1 cellular context compared by ENCODE assay signal in the genomic region with DNA sequence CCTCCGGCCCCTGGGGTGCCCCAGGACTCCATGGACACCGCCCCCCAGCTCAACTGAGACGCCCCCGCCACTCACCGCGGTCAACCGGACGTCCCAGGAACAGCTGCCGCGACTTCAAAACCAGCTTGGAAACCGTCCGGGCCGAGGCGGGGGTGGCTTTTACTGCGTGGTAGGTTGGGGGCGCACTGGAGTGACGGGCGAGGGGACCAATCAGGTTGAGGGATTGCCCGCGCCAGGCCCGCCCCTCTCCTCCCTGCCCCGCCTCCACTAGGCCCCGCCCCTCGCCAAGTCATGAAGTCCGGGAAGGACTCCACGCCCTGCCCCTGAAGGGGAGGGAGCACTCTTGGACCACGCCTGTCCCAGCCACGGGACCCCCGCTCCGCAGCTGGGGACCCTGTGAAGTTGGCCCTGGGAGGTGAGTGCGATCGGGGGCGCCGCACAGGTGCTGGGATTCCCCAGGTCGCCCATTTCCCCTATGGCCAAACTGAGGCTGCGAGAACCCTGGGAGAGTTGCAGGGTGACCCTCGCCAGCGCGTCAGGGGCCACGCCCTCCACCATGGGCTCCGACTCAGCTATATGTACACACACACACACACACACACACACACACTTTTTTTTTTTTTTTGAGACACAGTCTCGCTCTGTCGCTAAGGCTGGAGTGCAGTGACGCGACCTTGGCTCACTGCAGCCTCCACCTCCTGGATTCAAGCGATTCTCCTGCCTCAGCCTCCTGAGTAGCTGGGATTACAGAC.
TF ChIP-seq lines count a peak whose summit lies in the region.

A gene with protein sequence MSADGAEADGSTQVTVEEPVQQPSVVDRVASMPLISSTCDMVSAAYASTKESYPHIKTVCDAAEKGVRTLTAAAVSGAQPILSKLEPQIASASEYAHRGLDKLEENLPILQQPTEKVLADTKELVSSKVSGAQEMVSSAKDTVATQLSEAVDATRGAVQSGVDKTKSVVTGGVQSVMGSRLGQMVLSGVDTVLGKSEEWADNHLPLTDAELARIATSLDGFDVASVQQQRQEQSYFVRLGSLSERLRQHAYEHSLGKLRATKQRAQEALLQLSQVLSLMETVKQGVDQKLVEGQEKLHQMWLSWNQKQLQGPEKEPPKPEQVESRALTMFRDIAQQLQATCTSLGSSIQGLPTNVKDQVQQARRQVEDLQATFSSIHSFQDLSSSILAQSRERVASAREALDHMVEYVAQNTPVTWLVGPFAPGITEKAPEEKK (minus strand): TSS at position 134 of the 752 bp plus-strand sequence. CDS start 6,273 bp downstream, outside the sequence.

TF ChIP-seq in GM12878, 131 proteins besides CTCF, POLR2A, EP300 and RAD21 (continued from another document and continues in another):
- TF ChIP-seq, protein P1, sequence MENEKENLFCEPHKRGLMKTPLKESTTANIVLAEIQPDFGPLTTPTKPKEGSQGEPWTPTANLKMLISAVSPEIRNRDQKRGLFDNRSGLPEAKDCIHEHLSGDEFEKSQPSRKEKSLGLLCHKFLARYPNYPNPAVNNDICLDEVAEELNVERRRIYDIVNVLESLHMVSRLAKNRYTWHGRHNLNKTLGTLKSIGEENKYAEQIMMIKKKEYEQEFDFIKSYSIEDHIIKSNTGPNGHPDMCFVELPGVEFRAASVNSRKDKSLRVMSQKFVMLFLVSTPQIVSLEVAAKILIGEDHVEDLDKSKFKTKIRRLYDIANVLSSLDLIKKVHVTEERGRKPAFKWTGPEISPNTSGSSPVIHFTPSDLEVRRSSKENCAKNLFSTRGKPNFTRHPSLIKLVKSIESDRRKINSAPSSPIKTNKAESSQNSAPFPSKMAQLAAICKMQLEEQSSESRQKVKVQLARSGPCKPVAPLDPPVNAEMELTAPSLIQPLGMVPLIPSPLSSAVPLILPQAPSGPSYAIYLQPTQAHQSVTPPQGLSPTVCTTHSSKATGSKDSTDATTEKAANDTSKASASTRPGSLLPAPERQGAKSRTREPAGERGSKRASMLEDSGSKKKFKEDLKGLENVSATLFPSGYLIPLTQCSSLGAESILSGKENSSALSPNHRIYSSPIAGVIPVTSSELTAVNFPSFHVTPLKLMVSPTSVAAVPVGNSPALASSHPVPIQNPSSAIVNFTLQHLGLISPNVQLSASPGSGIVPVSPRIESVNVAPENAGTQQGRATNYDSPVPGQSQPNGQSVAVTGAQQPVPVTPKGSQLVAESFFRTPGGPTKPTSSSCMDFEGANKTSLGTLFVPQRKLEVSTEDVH (IDR thresholded peaks at IDR 0.05; ENCODE audit: low read depth, partially characterized antibody): no peak
- TF ChIP-seq MLLT1 (IDR thresholded peaks at IDR 0.05) (peak; percentile 79), ATF2 (IDR thresholded peaks at IDR 0.05; ENCODE audit: low read length) (no peak), TCF3 (IDR thresholded peaks at IDR 0.05; ENCODE audit: borderline replicate concordance, insufficient read depth, low read depth, low read length) (no peak), USF1 (IDR thresholded peaks at IDR 0.05; ENCODE audit: borderline replicate concordance, extremely low read length, insufficient read depth, low read depth, low read length) (no peak), SUPT20H (IDR thresholded peaks at IDR 0.05; ENCODE audit: borderline replicate concordance, control insufficient read depth, low read depth, low read length) (no peak), STAT3 (IDR thresholded peaks at IDR 0.05; ENCODE audit: low read depth, low read length) (no peak), GABPA (IDR thresholded peaks at IDR 0.05; ENCODE audit: low read depth) (no peak), POLR2AphosphoS2 (IDR thresholded peaks at IDR 0.05; ENCODE audit: low read depth, low read length) (no peak), ZNF622 (IDR thresholded peaks at IDR 0.05) (no peak), PAX8 (IDR thresholded peaks at IDR 0.05) (no peak), EZH2 (IDR thresholded peaks at IDR 0.05; ENCODE audit: borderline replicate concordance, control insufficient read depth, low read depth, low read length) (no peak), YBX1 (IDR thresholded peaks at IDR 0.05) (no peak), SMAD5 (IDR thresholded peaks at IDR 0.05; ENCODE audit: low read depth) (no peak), PKNOX1 (IDR thresholded peaks at IDR 0.05) (peak; percentile 99), MEF2A (IDR thresholded peaks at IDR 0.05; ENCODE audit: insufficient read depth, low read depth, low read length) (no peak), BMI1 (IDR thresholded peaks at IDR 0.05; ENCODE audit: borderline replicate concordance) (no peak)
- TF ChIP-seq, protein P2, sequence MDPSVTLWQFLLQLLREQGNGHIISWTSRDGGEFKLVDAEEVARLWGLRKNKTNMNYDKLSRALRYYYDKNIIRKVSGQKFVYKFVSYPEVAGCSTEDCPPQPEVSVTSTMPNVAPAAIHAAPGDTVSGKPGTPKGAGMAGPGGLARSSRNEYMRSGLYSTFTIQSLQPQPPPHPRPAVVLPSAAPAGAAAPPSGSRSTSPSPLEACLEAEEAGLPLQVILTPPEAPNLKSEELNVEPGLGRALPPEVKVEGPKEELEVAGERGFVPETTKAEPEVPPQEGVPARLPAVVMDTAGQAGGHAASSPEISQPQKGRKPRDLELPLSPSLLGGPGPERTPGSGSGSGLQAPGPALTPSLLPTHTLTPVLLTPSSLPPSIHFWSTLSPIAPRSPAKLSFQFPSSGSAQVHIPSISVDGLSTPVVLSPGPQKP (IDR thresholded peaks at IDR 0.05; ENCODE audit: low read depth, low read length): no peak
- TF ChIP-seq, protein P3, sequence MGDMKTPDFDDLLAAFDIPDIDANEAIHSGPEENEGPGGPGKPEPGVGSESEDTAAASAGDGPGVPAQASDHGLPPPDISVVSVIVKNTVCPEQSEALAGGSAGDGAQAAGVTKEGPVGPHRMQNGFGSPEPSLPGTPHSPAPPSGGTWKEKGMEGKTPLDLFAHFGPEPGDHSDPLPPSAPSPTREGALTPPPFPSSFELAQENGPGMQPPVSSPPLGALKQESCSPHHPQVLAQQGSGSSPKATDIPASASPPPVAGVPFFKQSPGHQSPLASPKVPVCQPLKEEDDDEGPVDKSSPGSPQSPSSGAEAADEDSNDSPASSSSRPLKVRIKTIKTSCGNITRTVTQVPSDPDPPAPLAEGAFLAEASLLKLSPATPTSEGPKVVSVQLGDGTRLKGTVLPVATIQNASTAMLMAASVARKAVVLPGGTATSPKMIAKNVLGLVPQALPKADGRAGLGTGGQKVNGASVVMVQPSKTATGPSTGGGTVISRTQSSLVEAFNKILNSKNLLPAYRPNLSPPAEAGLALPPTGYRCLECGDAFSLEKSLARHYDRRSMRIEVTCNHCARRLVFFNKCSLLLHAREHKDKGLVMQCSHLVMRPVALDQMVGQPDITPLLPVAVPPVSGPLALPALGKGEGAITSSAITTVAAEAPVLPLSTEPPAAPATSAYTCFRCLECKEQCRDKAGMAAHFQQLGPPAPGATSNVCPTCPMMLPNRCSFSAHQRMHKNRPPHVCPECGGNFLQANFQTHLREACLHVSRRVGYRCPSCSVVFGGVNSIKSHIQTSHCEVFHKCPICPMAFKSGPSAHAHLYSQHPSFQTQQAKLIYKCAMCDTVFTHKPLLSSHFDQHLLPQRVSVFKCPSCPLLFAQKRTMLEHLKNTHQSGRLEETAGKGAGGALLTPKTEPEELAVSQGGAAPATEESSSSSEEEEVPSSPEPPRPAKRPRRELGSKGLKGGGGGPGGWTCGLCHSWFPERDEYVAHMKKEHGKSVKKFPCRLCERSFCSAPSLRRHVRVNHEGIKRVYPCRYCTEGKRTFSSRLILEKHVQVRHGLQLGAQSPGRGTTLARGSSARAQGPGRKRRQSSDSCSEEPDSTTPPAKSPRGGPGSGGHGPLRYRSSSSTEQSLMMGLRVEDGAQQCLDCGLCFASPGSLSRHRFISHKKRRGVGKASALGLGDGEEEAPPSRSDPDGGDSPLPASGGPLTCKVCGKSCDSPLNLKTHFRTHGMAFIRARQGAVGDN (IDR thresholded peaks at IDR 0.05): no peak
- TF ChIP-seq, protein P4, sequence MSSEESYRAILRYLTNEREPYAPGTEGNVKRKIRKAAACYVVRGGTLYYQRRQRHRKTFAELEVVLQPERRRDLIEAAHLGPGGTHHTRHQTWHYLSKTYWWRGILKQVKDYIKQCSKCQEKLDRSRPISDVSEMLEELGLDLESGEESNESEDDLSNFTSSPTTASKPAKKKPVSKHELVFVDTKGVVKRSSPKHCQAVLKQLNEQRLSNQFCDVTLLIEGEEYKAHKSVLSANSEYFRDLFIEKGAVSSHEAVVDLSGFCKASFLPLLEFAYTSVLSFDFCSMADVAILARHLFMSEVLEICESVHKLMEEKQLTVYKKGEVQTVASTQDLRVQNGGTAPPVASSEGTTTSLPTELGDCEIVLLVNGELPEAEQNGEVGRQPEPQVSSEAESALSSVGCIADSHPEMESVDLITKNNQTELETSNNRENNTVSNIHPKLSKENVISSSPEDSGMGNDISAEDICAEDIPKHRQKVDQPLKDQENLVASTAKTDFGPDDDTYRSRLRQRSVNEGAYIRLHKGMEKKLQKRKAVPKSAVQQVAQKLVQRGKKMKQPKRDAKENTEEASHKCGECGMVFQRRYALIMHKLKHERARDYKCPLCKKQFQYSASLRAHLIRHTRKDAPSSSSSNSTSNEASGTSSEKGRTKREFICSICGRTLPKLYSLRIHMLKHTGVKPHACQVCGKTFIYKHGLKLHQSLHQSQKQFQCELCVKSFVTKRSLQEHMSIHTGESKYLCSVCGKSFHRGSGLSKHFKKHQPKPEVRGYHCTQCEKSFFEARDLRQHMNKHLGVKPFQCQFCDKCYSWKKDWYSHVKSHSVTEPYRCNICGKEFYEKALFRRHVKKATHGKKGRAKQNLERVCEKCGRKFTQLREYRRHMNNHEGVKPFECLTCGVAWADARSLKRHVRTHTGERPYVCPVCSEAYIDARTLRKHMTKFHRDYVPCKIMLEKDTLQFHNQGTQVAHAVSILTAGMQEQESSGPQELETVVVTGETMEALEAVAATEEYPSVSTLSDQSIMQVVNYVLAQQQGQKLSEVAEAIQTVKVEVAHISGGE (CRISPR knock-in tag; IDR thresholded peaks at IDR 0.05): no peak
- TF ChIP-seq, protein P5, sequence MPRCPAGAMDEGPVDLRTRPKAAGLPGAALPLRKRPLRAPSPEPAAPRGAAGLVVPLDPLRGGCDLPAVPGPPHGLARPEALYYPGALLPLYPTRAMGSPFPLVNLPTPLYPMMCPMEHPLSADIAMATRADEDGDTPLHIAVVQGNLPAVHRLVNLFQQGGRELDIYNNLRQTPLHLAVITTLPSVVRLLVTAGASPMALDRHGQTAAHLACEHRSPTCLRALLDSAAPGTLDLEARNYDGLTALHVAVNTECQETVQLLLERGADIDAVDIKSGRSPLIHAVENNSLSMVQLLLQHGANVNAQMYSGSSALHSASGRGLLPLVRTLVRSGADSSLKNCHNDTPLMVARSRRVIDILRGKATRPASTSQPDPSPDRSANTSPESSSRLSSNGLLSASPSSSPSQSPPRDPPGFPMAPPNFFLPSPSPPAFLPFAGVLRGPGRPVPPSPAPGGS (IDR thresholded peaks at IDR 0.05; ENCODE audit: borderline replicate concordance, insufficient read depth, low read depth, low read length, poor library complexity, severe bottlenecking): no peak
